Comparison of ENCODE assay signal across 2 cellular contexts in genomic region chr2:241031436-241032165, GRCh38.
TF ChIP-seq lines count a peak whose summit lies in the region.

No MANE protein-coding gene starts in this region.

TF ChIP-seq in HepG2, 621 proteins besides CTCF, POLR2A, EP300 and RAD21 (continued from another document):
- TF ChIP-seq MYPOP (CRISPR knock-in tag; IDR thresholded peaks at IDR 0.05) (no peak), HOMEZ (CRISPR knock-in tag; IDR thresholded peaks at IDR 0.05; ENCODE audit: low read depth) (peak; percentile 45; the same call in 1 of the 2 replicates), ZBTB43 (CRISPR knock-in tag; conservative IDR thresholded peaks at IDR 0.05) (no peak), NONO (IDR thresholded peaks at IDR 0.05) (no peak), NONO (CRISPR knock-in tag; conservative IDR thresholded peaks at IDR 0.05) (no peak), FUBP1 (CRISPR knock-in tag; IDR thresholded peaks at IDR 0.05; ENCODE audit: borderline replicate concordance) (no peak)

TF ChIP-seq in GM23338, 12 proteins besides CTCF, POLR2A, EP300 and RAD21 (continued from another document):
- TF ChIP-seq REST (IDR thresholded peaks at IDR 0.05; ENCODE audit: unreplicated experiment) = no peak
- no peak for TF ChIP-seq ETS1 (IDR thresholded peaks at IDR 0.05)
- TF ChIP-seq ZNF462 (CRISPR knock-in tag; IDR thresholded peaks at IDR 0.05) = no peak
- no peak for TF ChIP-seq CREB1 (CRISPR knock-in tag; IDR thresholded peaks at IDR 0.05; ENCODE audit: low read depth)
- TF ChIP-seq ZNF114 (CRISPR knock-in tag; IDR thresholded peaks at IDR 0.05) = no peak
- no peak for TF ChIP-seq JUNB (IDR thresholded peaks at IDR 0.05; ENCODE audit: unreplicated experiment)
- no peak for TF ChIP-seq NANOG (IDR thresholded peaks at IDR 0.05; ENCODE audit: borderline replicate concordance)
- TF ChIP-seq EZH2phosphoT487 (IDR thresholded peaks at IDR 0.05; ENCODE audit: unreplicated experiment) = no peak
